ENCODE assay signal across 10 cellular contexts in genomic region chr1:200415227-200415626, GRCh38. TPM values are rescaled to one million over a fixed set of nuclear protein-coding genes. Genes with fewer than 3 reads are reported as not detected.
A peak's percentile ranks its signal among the peaks of the same experiment; 100 is the strongest.
DNase-seq lines count a peak whose midpoint lies in the region; ATAC-seq, FAIRE-seq and TF ChIP-seq lines count a peak whose summit lies in the region.
"Had no signal": no experiment of that assay in that cellular context is flagged by ENCODE, and none has a peak within 500 bp of the region (broad histone marks: within the 10 kb centered on the region; RNA-seq: fewer than 3 reads in every experiment).

No MANE protein-coding gene starts in this region.

- H3K27me3 Mint-ChIP-seq in activated CD4-positive, alpha-beta T cell treated with anti-CD3 and anti-CD28 coated beads, Interleukin-2, amount 10 ng/mL, durations not matched to agents 7 days and 5 days: peaks cover 9% of the 10 kb centered on the region

- H3K4me3 Mint-ChIP-seq in activated CD4-positive, alpha-beta T cell treated with anti-CD3 and anti-CD28 coated beads, Interleukin-2, amount 10 ng/mL, durations not matched to agents 7 days and 5 days: no peak overlapping the region

- H3K4me2 ChIP-seq in endothelial cell of umbilical vein (ENCODE audit: insufficient read depth, low read length): peak overlapping the region; percentile 82
- H3K4me2 ChIP-seq: BLaER1 had no signal

- no peak overlapping the region for H3K27ac Mint-ChIP-seq in activated CD4-positive, alpha-beta T cell treated with anti-CD3 and anti-CD28 coated beads, Interleukin-2, amount 10 ng/mL, durations not matched to agents 7 days and 5 days

- peak overlapping the region; percentile 99 for H3K27ac ChIP-seq in endothelial cell of umbilical vein (ENCODE audit: insufficient read depth, low read depth, low read length)
- H3K27ac ChIP-seq: BLaER1 had no signal

- H3K9me3 Mint-ChIP-seq in activated CD4-positive, alpha-beta T cell treated with anti-CD3 and anti-CD28 coated beads, Interleukin-2, amount 10 ng/mL, durations not matched to agents 7 days and 5 days: no peaks in the 10 kb centered on the region

- H2AFZ ChIP-seq in endothelial cell of umbilical vein (ENCODE audit: low read depth, low read length): no peak overlapping the region

- intact Hi-C loops in endothelial cell of umbilical vein (cut with micrococcal nuclease): loop anchor here (5.0 kb wide), 1 partner anchor 338 kb away; no protein-coding TSS in a partner anchor

- H3K4me1 Mint-ChIP-seq in activated CD4-positive, alpha-beta T cell treated with anti-CD3 and anti-CD28 coated beads, Interleukin-2, amount 10 ng/mL, durations not matched to agents 7 days and 5 days: peaks cover 11% of the 10 kb centered on the region

- FAIRE-seq in endothelial cell of umbilical vein (lab: Jason Lieb, UNC): no peak

- H3K9me1 ChIP-seq in endothelial cell of umbilical vein (replicated peaks; ENCODE audit: control insufficient read depth, extremely low read depth, insufficient read depth, low read length): no peaks in the 10 kb centered on the region

- H3K4me1 ChIP-seq in endothelial cell of umbilical vein (ENCODE audit: control insufficient read depth, extremely low read depth, insufficient read depth, low read length): peaks cover 30% of the 10 kb centered on the region

- H3K4me3 ChIP-seq in GM06990 (replicated peaks; ENCODE audit: low read depth, low read length): peak overlapping the region; percentile 27
- H3K4me3 ChIP-seq in endothelial cell of umbilical vein (replicated peaks in 1 of 3; ENCODE audit: insufficient read depth in 1 of 3, low read depth in 1 of 3, low read length in 3 of 3): peak overlapping the region in 1 of 3 experiments; percentile 55
- H3K4me3 ChIP-seq: BLaER1 had no signal

- TF ChIP-seq CTCF in GM06990 (IDR thresholded peaks at IDR 0.05; ENCODE audit: insufficient read depth, low read length, poor library complexity, severe bottlenecking) (no peak), endothelial cell of umbilical vein (IDR thresholded peaks at IDR 0.05; ENCODE audit: extremely low read depth in 1 of 2, insufficient read depth in 1 of 2, low read depth in 1 of 2, low read length in 2 of 2) (no peak)

- no peak for TF ChIP-seq POLR2A in endothelial cell of umbilical vein (IDR thresholded peaks at IDR 0.05; ENCODE audit: low read depth, low read length)

- POLR2A ChIA-PET in endothelial cell of umbilical vein (lab: Charles Lee): interaction anchor here (1.6 kb wide), 1 partner anchor 68 kb away, joined by 5 read pairs; no protein-coding TSS in a partner anchor
- POLR2A ChIA-PET in activated CD4-positive, alpha-beta T cell treated with anti-CD3 and anti-CD28 coated beads, Interleukin-2, amount 10 ng/mL, durations not matched to agents 7 days and 5 days (lab: Charles Lee): no interaction called here

- dilution Hi-C loops in endothelial cell of umbilical vein (cut with MboI; ENCODE audit: extremely low pct_ligation_motif_present, low sequenced_read_pairs): no loop called here

- no peaks in the 10 kb centered on the region for H4K20me1 ChIP-seq in endothelial cell of umbilical vein (replicated peaks; ENCODE audit: control insufficient read depth, extremely low read depth, insufficient read depth, low read length)
- H4K20me1 ChIP-seq: BLaER1 had no signal

- no peaks in the 10 kb centered on the region for H3K36me3 ChIP-seq in GM06990 (ENCODE audit: control insufficient read depth, insufficient read depth, low read length)
- H3K36me3 ChIP-seq in endothelial cell of umbilical vein (ENCODE audit: control insufficient read depth in 2 of 2, extremely low read depth in 1 of 2, insufficient read depth in 2 of 2, low read length in 2 of 2): no peaks in the 10 kb centered on the region
- H3K36me3 ChIP-seq: BLaER1 had no signal

- no peaks in the 10 kb centered on the region for H3K9me3 ChIP-seq in endothelial cell of umbilical vein (replicated peaks; ENCODE audit: control insufficient read depth, insufficient read depth, low read length)
- H3K9me3 ChIP-seq: BLaER1 had no signal

- H3K27me3 ChIP-seq in GM06990 (replicated peaks; ENCODE audit: control insufficient read depth, insufficient read depth, low read length) (no peaks in the 10 kb centered on the region), endothelial cell of umbilical vein (ENCODE audit: control insufficient read depth in 2 of 2, insufficient read depth in 2 of 2, low read length in 2 of 2) (no peaks in the 10 kb centered on the region)
- H3K27me3 ChIP-seq: BLaER1 had no signal

- ATAC-seq in GM21528 (IDR thresholded peaks at IDR 0.05; ENCODE audit: low FRiP score, unreplicated experiment) (peak; percentile 50), HG03439 (IDR thresholded peaks at IDR 0.05; ENCODE audit: unreplicated experiment) (peak; percentile 49), GM19455 (IDR thresholded peaks at IDR 0.05; ENCODE audit: unreplicated experiment) (no peak)

- H3K79me2 ChIP-seq in endothelial cell of umbilical vein (ENCODE audit: control insufficient read depth, insufficient read depth, low read length): no peaks in the 10 kb centered on the region

- no peaks in the 10 kb centered on the region for H3K36me3 Mint-ChIP-seq in activated CD4-positive, alpha-beta T cell treated with anti-CD3 and anti-CD28 coated beads, Interleukin-2, amount 10 ng/mL, durations not matched to agents 7 days and 5 days (ENCODE audit: low read depth)

- CTCF ChIA-PET in endothelial cell of umbilical vein (lab: Charles Lee): interaction anchor here (1.0 to 1.5 kb wide), 3 partner anchors 62 to 73 kb away, joined by 3 to 11 read pairs (median 4); no protein-coding TSS in a partner anchor
- CTCF ChIA-PET in activated CD4-positive, alpha-beta T cell treated with anti-CD3 and anti-CD28 coated beads, Interleukin-2, amount 10 ng/mL, durations not matched to agents 7 days and 5 days (lab: Charles Lee): no interaction called here

- no peak for DNase-seq in GM06990 (ENCODE audit: extremely low read depth, insufficient read length)
- peak; percentile 9 for DNase-seq in endothelial cell of umbilical vein (ENCODE audit: low read depth, low spot score)
- DNase-seq in activated CD4-positive, CD25-positive, alpha-beta regulatory T cell (lab: John Stamatoyannopoulos, UW): no peak
- no peak for DNase-seq in activated CD4-positive, alpha-beta T cell treated with anti-CD3 and anti-CD28 coated beads, Interleukin-2, amount 10 ng/mL, durations not matched to agents 7 days and 5 days
- DNase-seq in stimulated activated CD4-positive, alpha-beta T cell treated with anti-CD3 and anti-CD28 coated beads, Interleukin-4, amount 100 ng/mL, for 1 hour: no peak
- DNase-seq: midbrain had no signal

- BruUV-seq in endothelial cell of umbilical vein (replicated peaks; lab: Mats Ljungman, UMichigan): TSS peak; percentile 90

- peak overlapping the region; percentile 94 for H3K9ac ChIP-seq in endothelial cell of umbilical vein (replicated peaks; ENCODE audit: extremely low read depth, insufficient read depth, low read length)
- H3K9ac ChIP-seq: BLaER1 had no signal

TF ChIP-seq in endothelial cell of umbilical vein, 7 proteins besides CTCF, POLR2A, EP300 and RAD21:
- no peak for TF ChIP-seq GATA2 (IDR thresholded peaks at IDR 0.05; ENCODE audit: insufficient read depth, insufficient read length, low read depth, low read length)
- no peak for TF ChIP-seq MYC (IDR thresholded peaks at IDR 0.05; ENCODE audit: low read depth, low read length)
- TF ChIP-seq POLR2AphosphoS5 (IDR thresholded peaks at IDR 0.05; ENCODE audit: insufficient read depth, low read depth, low read length): no peak
- TF ChIP-seq JUN (IDR thresholded peaks at IDR 0.05; ENCODE audit: borderline replicate concordance, insufficient read depth, insufficient read length, low read depth): no peak
- TF ChIP-seq EZH2 (IDR thresholded peaks at IDR 0.05; ENCODE audit: borderline replicate concordance, low read depth, low read length, severe bottlenecking): no peak
- TF ChIP-seq FOS (IDR thresholded peaks at IDR 0.05; ENCODE audit: borderline replicate concordance, insufficient read depth, low read length): no peak
- no peak for TF ChIP-seq MAX (IDR thresholded peaks at IDR 0.05; ENCODE audit: insufficient read depth, insufficient read length)

RNA-seq across cellular contexts. Expression of gene ZNF281, which starts 5.4 kb away (rescaled TPM):
- 22.3 and 23.2 TPM in 2 replicates for total RNA-seq in endothelial cell of umbilical vein
- 3.8 and 5.2 TPM in 2 replicates for polyA plus RNA-seq in endothelial cell of umbilical vein
- polyA plus RNA-seq in endothelial cell of umbilical vein (2011; cell fraction: cytosol; rRNA removed): 4.5 and 4.7 TPM in 2 replicates
- polyA plus RNA-seq in endothelial cell of umbilical vein (2011; cell fraction: nucleus; rRNA removed): 9.0 and 10.6 TPM in 2 replicates
- polyA plus RNA-seq in endothelial cell of umbilical vein (2012): 9.9 and 11.0 TPM in 2 replicates
- 13.4 and 14.6 TPM in 2 replicates for polyA minus RNA-seq in endothelial cell of umbilical vein
- 9.5 TPM for polyA minus RNA-seq in endothelial cell of umbilical vein (2011; cell fraction: cytosol; rRNA and poly(A)+ RNA removed)
- polyA minus RNA-seq in endothelial cell of umbilical vein (2011; cell fraction: nucleus; rRNA and poly(A)+ RNA removed): 16.6 and 22.8 TPM in 2 replicates
- total RNA-seq in activated CD4-positive, alpha-beta T cell treated with anti-CD3 and anti-CD28 coated beads, Interleukin-2, amount 10 ng/mL, durations not matched to agents 7 days and 5 days: 10 to 100 TPM; 15.2 to 17.6 TPM
